ENCODE assay signal across 14 cellular contexts in genomic region chr7:28953628-28954027, GRCh38. TPM values are rescaled to one million over a fixed set of nuclear protein-coding genes. Genes with fewer than 3 reads are reported as not detected.
DNase-seq lines count a peak whose midpoint lies in the region; ATAC-seq and TF ChIP-seq lines count a peak whose summit lies in the region.
"Had no signal": no experiment of that assay in that cellular context is flagged by ENCODE, and none has a peak within 500 bp of the region (broad histone marks: within the 10 kb centered on the region; RNA-seq: fewer than 3 reads in every experiment).

No MANE protein-coding gene starts in this region.

- intact Hi-C loops in heart left ventricle (cut with DNase I) (loop anchor here in 8 of 10 donors (2.0 to 10.0 kb wide), 5 partner anchors 25 to 151 kb away; no protein-coding TSS in a partner anchor), left cardiac atrium (cut with DNase I) (loop anchor here (2.0 to 10.0 kb wide), 3 partner anchors 27 to 151 kb away; no protein-coding TSS in a partner anchor), upper lobe of right lung (cut with DNase I) (loop anchor here (10.0 kb wide), 1 partner anchor 151 kb away; no protein-coding TSS in a partner anchor)

- no peak overlapping the region for H3K27ac Mint-ChIP-seq in endothelial cell (ENCODE audit: unreplicated experiment)

- H3K4me2 ChIP-seq in SU-DHL-6 (ENCODE audit: low read depth, low read length, poor library complexity, severe bottlenecking) = peak overlapping the region; percentile 18

- no peaks in the 10 kb centered on the region for H4K20me1 ChIP-seq in SU-DHL-6 (ENCODE audit: low read depth, low read length)

- H3K36me3 Mint-ChIP-seq in endothelial cell (ENCODE audit: low read depth, unreplicated experiment) = no peaks in the 10 kb centered on the region

- no peak overlapping the region for H2AFZ ChIP-seq in SU-DHL-6 (ENCODE audit: low read depth, low read length, severe bottlenecking)

- no peak for TF ChIP-seq CTCF in heart left ventricle (IDR thresholded peaks at IDR 0.05)
- TF ChIP-seq CTCF in SU-DHL-6 (IDR thresholded peaks at IDR 0.05; ENCODE audit: insufficient read depth, low read length, poor library complexity, severe bottlenecking) = no peak
- no peak for TF ChIP-seq CTCF in upper lobe of right lung (IDR thresholded peaks at IDR 0.05)
- no peak for TF ChIP-seq CTCF in endothelial cell (IDR thresholded peaks at IDR 0.05; ENCODE audit: unreplicated experiment)

- H3K36me3 ChIP-seq in heart left ventricle = no peaks in the 10 kb centered on the region
- no peaks in the 10 kb centered on the region for H3K36me3 ChIP-seq in SU-DHL-6 (ENCODE audit: low read length)
- H3K36me3 ChIP-seq in upper lobe of right lung = no peaks in the 10 kb centered on the region
- H3K36me3 ChIP-seq: tibial artery had no signal

- no peaks in the 10 kb centered on the region for H3K9me2 ChIP-seq in SU-DHL-6 (replicated peaks; ENCODE audit: insufficient read depth, low read length)

- no peak for ATAC-seq in heart left ventricle
- ATAC-seq in left cardiac atrium = no peak
- no peak for ATAC-seq in upper lobe of right lung
- ATAC-seq in HG03571 (IDR thresholded peaks at IDR 0.05; ENCODE audit: unreplicated experiment) = no peak
- ATAC-seq: mucosa of descending colon had no signal

- 8 to 17% (median 16%) methylated on average over 4 of the region's 4 CpGs for WGBS in heart left ventricle, 4 donors

- peaks cover 6% of the 10 kb centered on the region for H3K4me1 Mint-ChIP-seq in endothelial cell (ENCODE audit: unreplicated experiment)

- DNase-seq in heart left ventricle = no peak
- DNase-seq in left cardiac atrium = no peak
- DNase-seq in islet precursor cell = peak; percentile 69
- no peak for DNase-seq in upper lobe of right lung
- DNase-seq in NCI-H526 (lab: John Stamatoyannopoulos, UW) = no peak
- DNase-seq in endothelial cell (ENCODE audit: low spot score) = no peak
- DNase-seq: activated CD4-positive, CD25-positive, alpha-beta regulatory T cell; activated T-cell treated with anti-CD3 and anti-CD28 coated beads, Interleukin-2, amount 50 U/mL, for 1 hour; anterior cingulate cortex; NCI-H1436 treated with DMSO at 0.1 percent for 48 hours; tibial artery had no signal

- peak overlapping the region in 8 of 12 donors; percentile 2 to 37 (median 20) for H3K27ac ChIP-seq in heart left ventricle
- no peak overlapping the region for H3K27ac ChIP-seq in SU-DHL-6 (ENCODE audit: low read depth, low read length)
- H3K27ac ChIP-seq in upper lobe of right lung = peak overlapping the region; percentile 17
- H3K27ac ChIP-seq: tibial artery had no signal

- H3K4me1 ChIP-seq in heart left ventricle = peaks cover 5 to 53% (median 38%) of the 10 kb centered on the region in 12 donors
- H3K4me1 ChIP-seq in upper lobe of right lung = peaks cover 31% of the 10 kb centered on the region

- H3K9me3 Mint-ChIP-seq in endothelial cell (ENCODE audit: unreplicated experiment) = no peaks in the 10 kb centered on the region

- no peak overlapping the region for H3K9ac ChIP-seq in SU-DHL-6 (ENCODE audit: low read length)

- H3K79me2 ChIP-seq in SU-DHL-6 (ENCODE audit: insufficient read depth, low read length) = no peaks in the 10 kb centered on the region

- no peak overlapping the region for H3K4me3 ChIP-seq in heart left ventricle
- H3K4me3 ChIP-seq in SU-DHL-6 (ENCODE audit: insufficient read depth, low read length, poor library complexity, severe bottlenecking) = no peak overlapping the region
- H3K4me3 ChIP-seq in upper lobe of right lung = no peak overlapping the region
- H3K4me3 ChIP-seq: mucosa of descending colon, tibial artery had no signal

- no peak overlapping the region for H3K4me3 Mint-ChIP-seq in endothelial cell (ENCODE audit: unreplicated experiment)

- H3K27me3 ChIP-seq in heart left ventricle = peaks cover 0 to 44% (median 0%) of the 10 kb centered on the region in 9 donors
- H3K27me3 ChIP-seq in SU-DHL-6 (ENCODE audit: low read length) = no peaks in the 10 kb centered on the region
- peaks cover 26% of the 10 kb centered on the region for H3K27me3 ChIP-seq in upper lobe of right lung

- no peaks in the 10 kb centered on the region for H3F3A ChIP-seq in SU-DHL-6 (ENCODE audit: insufficient read depth)

- H3K9me3 ChIP-seq in heart left ventricle (no peaks in the 10 kb centered on the region), SU-DHL-6 (ENCODE audit: insufficient read depth, low read length) (no peaks in the 10 kb centered on the region), upper lobe of right lung (no peaks in the 10 kb centered on the region)
- H3K9me3 ChIP-seq: mucosa of descending colon, tibial artery had no signal

- TF ChIP-seq POLR2A in heart left ventricle (IDR thresholded peaks at IDR 0.05) = no peak

- H3K27me3 Mint-ChIP-seq in endothelial cell (ENCODE audit: unreplicated experiment) = peaks cover 8% of the 10 kb centered on the region

RNA-seq across cellular contexts. Expression of gene TRIL, which starts 4.5 kb away (rescaled TPM):
- total RNA-seq in heart left ventricle (1 to 10 TPM; 1.5 to 7.0 (median 3.2) TPM), left cardiac atrium (1 to 10 TPM; 3.9 to 6.0 TPM), upper lobe of right lung (6.5 TPM), endothelial cell (ENCODE audit: unreplicated experiment) (0.23 TPM)
- polyA plus RNA-seq in heart left ventricle = 1 to 10 TPM in 1 of 2 donors, under 1 TPM in 1; 0.53 to 1.8 TPM
